Comparison of ENCODE assay signal across 1 cellular context in the genomic region with DNA sequence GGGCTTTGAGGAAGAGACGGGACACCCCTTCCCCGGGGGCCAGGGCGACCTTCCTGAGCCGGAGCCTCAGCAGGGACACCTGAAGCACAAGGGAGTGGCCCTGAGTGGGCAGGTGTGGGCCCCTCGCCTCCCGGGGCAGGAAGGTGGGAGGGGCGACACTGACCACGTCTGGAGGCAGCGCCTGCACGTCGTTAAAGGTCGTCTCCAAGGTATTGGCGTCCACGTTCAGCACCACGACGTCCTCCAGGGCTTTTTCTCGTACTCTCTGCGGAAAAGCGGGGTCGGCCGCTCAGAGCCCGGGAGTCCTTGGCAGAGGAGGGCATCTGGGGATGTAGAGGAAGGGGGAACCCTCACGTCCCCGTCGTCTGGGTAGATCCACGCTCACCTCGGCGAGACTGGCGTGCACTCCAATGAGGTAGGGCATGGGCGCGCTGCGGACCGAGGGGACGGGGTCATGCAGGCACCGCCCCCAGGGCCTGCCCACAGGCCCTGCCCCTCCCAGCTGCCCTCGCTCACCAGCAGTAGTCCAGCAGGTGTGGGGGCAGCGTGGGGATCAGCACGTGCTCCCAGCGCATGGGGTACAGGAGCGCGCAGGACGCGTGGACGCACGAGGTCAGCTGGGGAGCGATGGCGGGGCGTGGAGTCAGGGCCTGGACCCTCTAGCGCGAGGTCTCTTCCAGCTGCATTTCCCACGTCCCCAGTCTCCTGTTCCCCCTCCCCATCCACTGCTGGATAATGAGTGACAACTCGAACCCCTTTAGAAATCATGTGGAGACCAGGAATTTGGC.
TF ChIP-seq lines count a peak whose summit lies in the region.

No MANE protein-coding gene starts in this region.

TF ChIP-seq in H1, 55 proteins besides CTCF, POLR2A, EP300 and RAD21:
- TF ChIP-seq TAF1 (IDR thresholded peaks at IDR 0.05; ENCODE audit: low read depth, low read length): peak; percentile 22; the same call in 1 of the 2 replicates
- no peak for TF ChIP-seq JUND (IDR thresholded peaks at IDR 0.05; ENCODE audit: low read length)
- TF ChIP-seq EZH2 (IDR thresholded peaks at IDR 0.05; ENCODE audit: low read depth, low read length, severe bottlenecking): no peak
- no peak for TF ChIP-seq KDM1A (IDR thresholded peaks at IDR 0.05; ENCODE audit: borderline replicate concordance, low read length)
- TF ChIP-seq, protein P1, sequence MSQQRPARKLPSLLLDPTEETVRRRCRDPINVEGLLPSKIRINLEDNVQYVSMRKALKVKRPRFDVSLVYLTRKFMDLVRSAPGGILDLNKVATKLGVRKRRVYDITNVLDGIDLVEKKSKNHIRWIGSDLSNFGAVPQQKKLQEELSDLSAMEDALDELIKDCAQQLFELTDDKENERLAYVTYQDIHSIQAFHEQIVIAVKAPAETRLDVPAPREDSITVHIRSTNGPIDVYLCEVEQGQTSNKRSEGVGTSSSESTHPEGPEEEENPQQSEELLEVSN (IDR thresholded peaks at IDR 0.05): peak; percentile 69
- peak; percentile 34 to 55; a peak in 1 of 4 replicates for TF ChIP-seq SIN3A (conservative IDR thresholded peaks at IDR 0.05 in 1 of 2, IDR thresholded peaks at IDR 0.05 in 1 of 2; ENCODE audit: low read depth in 1 of 2, low read length in 2 of 2)
- TF ChIP-seq BRCA1 (IDR thresholded peaks at IDR 0.05; ENCODE audit: low read depth, low read length): no peak
- TF ChIP-seq ASH2L (IDR thresholded peaks at IDR 0.05; ENCODE audit: low read length): peak; percentile 71
- TF ChIP-seq CREB1 (IDR thresholded peaks at IDR 0.05): peak; percentile 82
- TF ChIP-seq PHF8 (conservative IDR thresholded peaks at IDR 0.05; ENCODE audit: low read depth, low read length): 0 out of 2 replicates have a peak, but pooled peaks have one; percentile 23
- TF ChIP-seq CBX5 (IDR thresholded peaks at IDR 0.05; ENCODE audit: low read depth, low read length): no peak
- no peak for TF ChIP-seq CHD1 (IDR thresholded peaks at IDR 0.05; ENCODE audit: low read depth, low read length)
- TF ChIP-seq KDM4A (IDR thresholded peaks at IDR 0.05; ENCODE audit: low read depth, low read length, severe bottlenecking): peak; percentile 87
- no peak for TF ChIP-seq GTF2F1 (IDR thresholded peaks at IDR 0.05; ENCODE audit: borderline replicate concordance, low read depth, low read length)
- TF ChIP-seq, protein P2, sequence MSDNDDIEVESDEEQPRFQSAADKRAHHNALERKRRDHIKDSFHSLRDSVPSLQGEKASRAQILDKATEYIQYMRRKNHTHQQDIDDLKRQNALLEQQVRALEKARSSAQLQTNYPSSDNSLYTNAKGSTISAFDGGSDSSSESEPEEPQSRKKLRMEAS (IDR thresholded peaks at IDR 0.05): peak; percentile 67
